Comparison of ENCODE assay signal across 1 cellular context in the genomic region with DNA sequence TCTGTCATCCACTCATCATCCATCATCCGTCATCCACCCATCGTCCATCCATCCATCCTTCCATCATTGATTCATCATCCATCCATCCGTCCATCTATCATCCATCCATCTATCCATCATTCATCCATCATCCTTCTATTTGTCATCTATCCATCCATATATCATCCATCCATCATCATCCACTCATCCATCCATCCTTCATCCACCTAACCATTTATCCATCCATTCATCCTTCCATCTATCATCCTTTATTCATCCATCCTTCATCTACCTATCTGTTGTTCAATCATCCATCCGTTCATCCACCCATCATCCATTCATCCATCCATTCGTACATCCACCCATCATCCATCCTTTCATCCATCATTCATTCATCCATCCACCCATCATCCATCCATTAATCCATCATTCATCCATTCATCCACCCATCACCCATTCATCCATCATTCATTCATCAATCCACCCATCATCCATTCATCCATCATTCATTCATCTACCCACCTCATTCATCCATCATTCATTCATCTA.
TF ChIP-seq lines count a peak whose summit lies in the region.

No MANE protein-coding gene starts in this region.

TF ChIP-seq in K562, 482 proteins besides CTCF, POLR2A, EP300 and RAD21 (continued from another document):
- TF ChIP-seq, protein P1, sequence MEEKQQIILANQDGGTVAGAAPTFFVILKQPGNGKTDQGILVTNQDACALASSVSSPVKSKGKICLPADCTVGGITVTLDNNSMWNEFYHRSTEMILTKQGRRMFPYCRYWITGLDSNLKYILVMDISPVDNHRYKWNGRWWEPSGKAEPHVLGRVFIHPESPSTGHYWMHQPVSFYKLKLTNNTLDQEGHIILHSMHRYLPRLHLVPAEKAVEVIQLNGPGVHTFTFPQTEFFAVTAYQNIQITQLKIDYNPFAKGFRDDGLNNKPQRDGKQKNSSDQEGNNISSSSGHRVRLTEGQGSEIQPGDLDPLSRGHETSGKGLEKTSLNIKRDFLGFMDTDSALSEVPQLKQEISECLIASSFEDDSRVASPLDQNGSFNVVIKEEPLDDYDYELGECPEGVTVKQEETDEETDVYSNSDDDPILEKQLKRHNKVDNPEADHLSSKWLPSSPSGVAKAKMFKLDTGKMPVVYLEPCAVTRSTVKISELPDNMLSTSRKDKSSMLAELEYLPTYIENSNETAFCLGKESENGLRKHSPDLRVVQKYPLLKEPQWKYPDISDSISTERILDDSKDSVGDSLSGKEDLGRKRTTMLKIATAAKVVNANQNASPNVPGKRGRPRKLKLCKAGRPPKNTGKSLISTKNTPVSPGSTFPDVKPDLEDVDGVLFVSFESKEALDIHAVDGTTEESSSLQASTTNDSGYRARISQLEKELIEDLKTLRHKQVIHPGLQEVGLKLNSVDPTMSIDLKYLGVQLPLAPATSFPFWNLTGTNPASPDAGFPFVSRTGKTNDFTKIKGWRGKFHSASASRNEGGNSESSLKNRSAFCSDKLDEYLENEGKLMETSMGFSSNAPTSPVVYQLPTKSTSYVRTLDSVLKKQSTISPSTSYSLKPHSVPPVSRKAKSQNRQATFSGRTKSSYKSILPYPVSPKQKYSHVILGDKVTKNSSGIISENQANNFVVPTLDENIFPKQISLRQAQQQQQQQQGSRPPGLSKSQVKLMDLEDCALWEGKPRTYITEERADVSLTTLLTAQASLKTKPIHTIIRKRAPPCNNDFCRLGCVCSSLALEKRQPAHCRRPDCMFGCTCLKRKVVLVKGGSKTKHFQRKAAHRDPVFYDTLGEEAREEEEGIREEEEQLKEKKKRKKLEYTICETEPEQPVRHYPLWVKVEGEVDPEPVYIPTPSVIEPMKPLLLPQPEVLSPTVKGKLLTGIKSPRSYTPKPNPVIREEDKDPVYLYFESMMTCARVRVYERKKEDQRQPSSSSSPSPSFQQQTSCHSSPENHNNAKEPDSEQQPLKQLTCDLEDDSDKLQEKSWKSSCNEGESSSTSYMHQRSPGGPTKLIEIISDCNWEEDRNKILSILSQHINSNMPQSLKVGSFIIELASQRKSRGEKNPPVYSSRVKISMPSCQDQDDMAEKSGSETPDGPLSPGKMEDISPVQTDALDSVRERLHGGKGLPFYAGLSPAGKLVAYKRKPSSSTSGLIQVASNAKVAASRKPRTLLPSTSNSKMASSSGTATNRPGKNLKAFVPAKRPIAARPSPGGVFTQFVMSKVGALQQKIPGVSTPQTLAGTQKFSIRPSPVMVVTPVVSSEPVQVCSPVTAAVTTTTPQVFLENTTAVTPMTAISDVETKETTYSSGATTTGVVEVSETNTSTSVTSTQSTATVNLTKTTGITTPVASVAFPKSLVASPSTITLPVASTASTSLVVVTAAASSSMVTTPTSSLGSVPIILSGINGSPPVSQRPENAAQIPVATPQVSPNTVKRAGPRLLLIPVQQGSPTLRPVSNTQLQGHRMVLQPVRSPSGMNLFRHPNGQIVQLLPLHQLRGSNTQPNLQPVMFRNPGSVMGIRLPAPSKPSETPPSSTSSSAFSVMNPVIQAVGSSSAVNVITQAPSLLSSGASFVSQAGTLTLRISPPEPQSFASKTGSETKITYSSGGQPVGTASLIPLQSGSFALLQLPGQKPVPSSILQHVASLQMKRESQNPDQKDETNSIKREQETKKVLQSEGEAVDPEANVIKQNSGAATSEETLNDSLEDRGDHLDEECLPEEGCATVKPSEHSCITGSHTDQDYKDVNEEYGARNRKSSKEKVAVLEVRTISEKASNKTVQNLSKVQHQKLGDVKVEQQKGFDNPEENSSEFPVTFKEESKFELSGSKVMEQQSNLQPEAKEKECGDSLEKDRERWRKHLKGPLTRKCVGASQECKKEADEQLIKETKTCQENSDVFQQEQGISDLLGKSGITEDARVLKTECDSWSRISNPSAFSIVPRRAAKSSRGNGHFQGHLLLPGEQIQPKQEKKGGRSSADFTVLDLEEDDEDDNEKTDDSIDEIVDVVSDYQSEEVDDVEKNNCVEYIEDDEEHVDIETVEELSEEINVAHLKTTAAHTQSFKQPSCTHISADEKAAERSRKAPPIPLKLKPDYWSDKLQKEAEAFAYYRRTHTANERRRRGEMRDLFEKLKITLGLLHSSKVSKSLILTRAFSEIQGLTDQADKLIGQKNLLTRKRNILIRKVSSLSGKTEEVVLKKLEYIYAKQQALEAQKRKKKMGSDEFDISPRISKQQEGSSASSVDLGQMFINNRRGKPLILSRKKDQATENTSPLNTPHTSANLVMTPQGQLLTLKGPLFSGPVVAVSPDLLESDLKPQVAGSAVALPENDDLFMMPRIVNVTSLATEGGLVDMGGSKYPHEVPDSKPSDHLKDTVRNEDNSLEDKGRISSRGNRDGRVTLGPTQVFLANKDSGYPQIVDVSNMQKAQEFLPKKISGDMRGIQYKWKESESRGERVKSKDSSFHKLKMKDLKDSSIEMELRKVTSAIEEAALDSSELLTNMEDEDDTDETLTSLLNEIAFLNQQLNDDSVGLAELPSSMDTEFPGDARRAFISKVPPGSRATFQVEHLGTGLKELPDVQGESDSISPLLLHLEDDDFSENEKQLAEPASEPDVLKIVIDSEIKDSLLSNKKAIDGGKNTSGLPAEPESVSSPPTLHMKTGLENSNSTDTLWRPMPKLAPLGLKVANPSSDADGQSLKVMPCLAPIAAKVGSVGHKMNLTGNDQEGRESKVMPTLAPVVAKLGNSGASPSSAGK (IDR thresholded peaks at IDR 0.05): no peak
- TF ChIP-seq SIX5 (IDR thresholded peaks at IDR 0.05; ENCODE audit: borderline replicate concordance in 1 of 2, insufficient read depth in 1 of 2, low read depth in 1 of 2, low read length in 2 of 2) (no peak), NONO (IDR thresholded peaks at IDR 0.05; ENCODE audit: low read depth in 2 of 2, low read length in 1 of 2) (no peak), HDAC1 (IDR thresholded peaks at IDR 0.05) (peak in 1 of 2 experiments; percentile 46; a peak in 1 of 4 replicates), HDAC2 (IDR thresholded peaks at IDR 0.05) (no peak)
- TF ChIP-seq, protein P2, sequence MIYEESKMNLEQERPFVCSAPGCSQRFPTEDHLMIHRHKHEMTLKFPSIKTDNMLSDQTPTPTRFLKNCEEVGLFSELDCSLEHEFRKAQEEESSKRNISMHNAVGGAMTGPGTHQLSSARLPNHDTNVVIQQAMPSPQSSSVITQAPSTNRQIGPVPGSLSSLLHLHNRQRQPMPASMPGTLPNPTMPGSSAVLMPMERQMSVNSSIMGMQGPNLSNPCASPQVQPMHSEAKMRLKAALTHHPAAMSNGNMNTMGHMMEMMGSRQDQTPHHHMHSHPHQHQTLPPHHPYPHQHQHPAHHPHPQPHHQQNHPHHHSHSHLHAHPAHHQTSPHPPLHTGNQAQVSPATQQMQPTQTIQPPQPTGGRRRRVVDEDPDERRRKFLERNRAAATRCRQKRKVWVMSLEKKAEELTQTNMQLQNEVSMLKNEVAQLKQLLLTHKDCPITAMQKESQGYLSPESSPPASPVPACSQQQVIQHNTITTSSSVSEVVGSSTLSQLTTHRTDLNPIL (CRISPR knock-in tag; IDR thresholded peaks at IDR 0.05): no peak
- TF ChIP-seq, protein P3, sequence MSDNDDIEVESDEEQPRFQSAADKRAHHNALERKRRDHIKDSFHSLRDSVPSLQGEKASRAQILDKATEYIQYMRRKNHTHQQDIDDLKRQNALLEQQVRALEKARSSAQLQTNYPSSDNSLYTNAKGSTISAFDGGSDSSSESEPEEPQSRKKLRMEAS (CRISPR knock-in tag; IDR thresholded peaks at IDR 0.05): no peak
